ENCODE assay signal across 13 cellular contexts in the genomic region with DNA sequence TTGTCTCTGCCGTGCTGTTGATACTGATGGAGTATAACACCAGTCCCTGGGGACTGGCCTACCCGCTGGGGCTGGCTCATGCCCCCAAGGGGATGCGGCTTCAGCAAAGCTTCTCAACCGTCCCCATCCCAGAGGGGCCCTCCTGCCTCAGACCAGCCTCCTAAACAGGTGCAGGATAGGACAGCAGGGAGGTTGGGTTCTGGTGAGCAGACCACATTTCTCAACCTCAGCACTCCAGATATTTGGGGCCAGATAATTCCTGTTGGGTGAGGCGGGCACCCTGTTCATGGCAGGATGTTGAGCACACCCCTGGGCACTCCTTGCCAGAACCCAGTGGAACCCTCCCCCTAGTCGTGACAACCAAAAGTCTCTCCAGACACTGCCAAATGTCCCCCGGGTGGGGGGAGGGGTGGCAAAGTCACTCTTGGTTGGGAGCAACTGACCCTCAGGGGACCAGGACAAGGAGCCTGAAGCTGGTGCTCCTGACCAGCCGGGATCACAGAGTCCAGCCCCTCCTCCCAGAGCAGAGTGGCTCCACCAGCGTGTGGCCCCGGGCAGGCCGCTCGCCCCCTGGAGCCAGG.
A peak's percentile ranks its signal among the peaks of the same experiment; 100 is the strongest.
DNase-seq lines count a peak whose midpoint lies in the region; ATAC-seq lines count a peak whose summit lies in the region.
"Had no signal": no experiment of that assay in that cellular context is flagged by ENCODE, and none has a peak within 500 bp of the region (broad histone marks: within the 10 kb centered on the region; RNA-seq: fewer than 3 reads in every experiment).

No MANE protein-coding gene starts in this region.

- peaks cover 4% of the 10 kb centered on the region for H3K27me3 Mint-ChIP-seq in activated naive CD8-positive, alpha-beta T cell
- peaks cover 7% of the 10 kb centered on the region for H3K27me3 Mint-ChIP-seq in activated naive CD8-positive, alpha-beta T cell treated with anti-CD3 and anti-CD28 coated beads for 36 hours
- H3K27me3 Mint-ChIP-seq in activated naive CD8-positive, alpha-beta T cell treated with anti-CD3 and anti-CD28 coated beads, Interleukin-2, amount 10 ng/mL, durations not matched to agents 7 days and 5 days: peaks cover 5% of the 10 kb centered on the region
- peaks cover 7% of the 10 kb centered on the region for H3K27me3 Mint-ChIP-seq in memory B cell

- no peaks in the 10 kb centered on the region for H3K9me3 Mint-ChIP-seq in activated naive CD8-positive, alpha-beta T cell (ENCODE audit: low read depth)
- no peaks in the 10 kb centered on the region for H3K9me3 Mint-ChIP-seq in activated naive CD8-positive, alpha-beta T cell treated with anti-CD3 and anti-CD28 coated beads for 36 hours
- H3K9me3 Mint-ChIP-seq in activated naive CD8-positive, alpha-beta T cell treated with anti-CD3 and anti-CD28 coated beads, Interleukin-2, amount 10 ng/mL, durations not matched to agents 7 days and 5 days: no peaks in the 10 kb centered on the region
- peaks cover 2% of the 10 kb centered on the region for H3K9me3 Mint-ChIP-seq in memory B cell
- no peaks in the 10 kb centered on the region for H3K9me3 Mint-ChIP-seq in stimulated activated effector memory CD8-positive, alpha-beta T cell treated with anti-CD3 and anti-CD28 coated beads, Interleukin-12 subunit alpha, Interleukin-12 subunit beta, amount 100 ng/mL, for 72 hours
- H3K9me3 Mint-ChIP-seq: neural progenitor cell had no signal

- no peak overlapping the region for H3K27ac Mint-ChIP-seq in activated naive CD8-positive, alpha-beta T cell
- H3K27ac Mint-ChIP-seq in activated naive CD8-positive, alpha-beta T cell treated with anti-CD3 and anti-CD28 coated beads for 36 hours: no peak overlapping the region
- no peak overlapping the region for H3K27ac Mint-ChIP-seq in activated naive CD8-positive, alpha-beta T cell treated with anti-CD3 and anti-CD28 coated beads, Interleukin-2, amount 10 ng/mL, durations not matched to agents 7 days and 5 days
- H3K27ac Mint-ChIP-seq in memory B cell: no peak overlapping the region
- no peak overlapping the region for H3K27ac Mint-ChIP-seq in stimulated activated effector memory CD8-positive, alpha-beta T cell treated with anti-CD3 and anti-CD28 coated beads, Interleukin-12 subunit alpha, Interleukin-12 subunit beta, amount 100 ng/mL, for 72 hours
- H3K27ac Mint-ChIP-seq: activated CD8-positive, alpha-beta T cell treated with anti-CD3 and anti-CD28 coated beads, Interleukin-2, amount 10 ng/mL, durations not matched to agents 7 days and 5 days; neural progenitor cell had no signal

- peak overlapping the region; percentile 52 for H3K4me3 Mint-ChIP-seq in activated naive CD8-positive, alpha-beta T cell
- no peak overlapping the region for H3K4me3 Mint-ChIP-seq in activated naive CD8-positive, alpha-beta T cell treated with anti-CD3 and anti-CD28 coated beads for 36 hours
- no peak overlapping the region for H3K4me3 Mint-ChIP-seq in activated naive CD8-positive, alpha-beta T cell treated with anti-CD3 and anti-CD28 coated beads, Interleukin-2, amount 10 ng/mL, durations not matched to agents 7 days and 5 days
- peak overlapping the region; percentile 43 for H3K4me3 Mint-ChIP-seq in memory B cell
- peak overlapping the region; percentile 45 for H3K4me3 Mint-ChIP-seq in stimulated activated effector memory CD8-positive, alpha-beta T cell treated with anti-CD3 and anti-CD28 coated beads, Interleukin-12 subunit alpha, Interleukin-12 subunit beta, amount 100 ng/mL, for 72 hours
- H3K4me3 Mint-ChIP-seq: activated CD8-positive, alpha-beta T cell treated with anti-CD3 and anti-CD28 coated beads, Interleukin-2, amount 10 ng/mL, durations not matched to agents 7 days and 5 days; neural progenitor cell had no signal

- POLR2A ChIA-PET in activated naive CD8-positive, alpha-beta T cell treated with anti-CD3 and anti-CD28 coated beads, Interleukin-2, amount 10 ng/mL, durations not matched to agents 7 days and 5 days (lab: Charles Lee): no interaction called here

- DNase-seq in activated naive CD8-positive, alpha-beta T cell treated with anti-CD3 and anti-CD28 coated beads for 36 hours: no peak
- DNase-seq in activated naive CD8-positive, alpha-beta T cell treated with anti-CD3 and anti-CD28 coated beads, Interleukin-2, amount 10 ng/mL, durations not matched to agents 7 days and 5 days: peak; percentile 25
- DNase-seq in memory B cell (ENCODE audit: low spot score in 2 of 2) (no peak), DMS114 treated with DMSO at 0.1 percent for 48 hours (lab: John Stamatoyannopoulos, UW; ENCODE audit: unreplicated experiment) (no peak), T-helper 1 cell (no peak)
- no peak for DNase-seq in stimulated activated effector memory CD8-positive, alpha-beta T cell treated with anti-CD3 and anti-CD28 coated beads, Interleukin-12 subunit alpha, Interleukin-12 subunit beta, amount 100 ng/mL, for 72 hours (ENCODE audit: low spot score in 2 of 2)
- DNase-seq in stimulated activated CD4-positive, alpha-beta T cell treated with anti-CD3 and anti-CD28 coated beads, Interleukin-1b, Interleukin-23, amount 100 ng/mL, for 48 hours: no peak
- DNase-seq: activated CD8-positive, alpha-beta T cell treated with anti-CD3 and anti-CD28 coated beads, Interleukin-2, amount 10 ng/mL, durations not matched to agents 7 days and 5 days; COR-L47; NCI-H1436; SW 1271 had no signal

- peaks cover 5% of the 10 kb centered on the region for H3K4me1 Mint-ChIP-seq in activated naive CD8-positive, alpha-beta T cell (ENCODE audit: low read depth)
- H3K4me1 Mint-ChIP-seq in activated naive CD8-positive, alpha-beta T cell treated with anti-CD3 and anti-CD28 coated beads for 36 hours: peaks cover 3% of the 10 kb centered on the region
- no peaks in the 10 kb centered on the region for H3K4me1 Mint-ChIP-seq in activated naive CD8-positive, alpha-beta T cell treated with anti-CD3 and anti-CD28 coated beads, Interleukin-2, amount 10 ng/mL, durations not matched to agents 7 days and 5 days
- peaks cover 3% of the 10 kb centered on the region for H3K4me1 Mint-ChIP-seq in memory B cell
- peaks cover 13% of the 10 kb centered on the region for H3K4me1 Mint-ChIP-seq in stimulated activated effector memory CD8-positive, alpha-beta T cell treated with anti-CD3 and anti-CD28 coated beads, Interleukin-12 subunit alpha, Interleukin-12 subunit beta, amount 100 ng/mL, for 72 hours
- H3K4me1 Mint-ChIP-seq: neural progenitor cell had no signal

- H3K36me3 Mint-ChIP-seq in activated naive CD8-positive, alpha-beta T cell: no peaks in the 10 kb centered on the region
- no peaks in the 10 kb centered on the region for H3K36me3 Mint-ChIP-seq in activated naive CD8-positive, alpha-beta T cell treated with anti-CD3 and anti-CD28 coated beads for 36 hours
- H3K36me3 Mint-ChIP-seq in activated naive CD8-positive, alpha-beta T cell treated with anti-CD3 and anti-CD28 coated beads, Interleukin-2, amount 10 ng/mL, durations not matched to agents 7 days and 5 days: no peaks in the 10 kb centered on the region
- no peaks in the 10 kb centered on the region for H3K36me3 Mint-ChIP-seq in memory B cell
- no peaks in the 10 kb centered on the region for H3K36me3 Mint-ChIP-seq in stimulated activated effector memory CD8-positive, alpha-beta T cell treated with anti-CD3 and anti-CD28 coated beads, Interleukin-12 subunit alpha, Interleukin-12 subunit beta, amount 100 ng/mL, for 72 hours
- H3K36me3 Mint-ChIP-seq: neural progenitor cell had no signal

- ATAC-seq in activated naive CD8-positive, alpha-beta T cell treated with anti-CD3 and anti-CD28 coated beads, Interleukin-2, amount 10 ng/mL, durations not matched to agents 7 days and 5 days (ENCODE audit: low read depth): no peak
- ATAC-seq in memory B cell (ENCODE audit: low read depth): no peak
- no peak for ATAC-seq in stimulated activated effector memory CD8-positive, alpha-beta T cell treated with anti-CD3 and anti-CD28 coated beads, Interleukin-12 subunit alpha, Interleukin-12 subunit beta, amount 100 ng/mL, for 72 hours

Comparison
In these comparisons a context has a peak if more than half of its experiments do, and no peak if none do; other contexts are left out.
1. H3K4me3 Mint-ChIP-seq: peak in activated naive CD8-positive, alpha-beta T cell (single experiment), memory B cell (single experiment) and stimulated activated effector memory CD8-positive, alpha-beta T cell treated with anti-CD3 and anti-CD28 coated beads, Interleukin-12 subunit alpha, Interleukin-12 subunit beta, amount 100 ng/mL, for 72 hours (single experiment); none in activated naive CD8-positive, alpha-beta T cell treated with anti-CD3 and anti-CD28 coated beads for 36 hours (single experiment) and activated naive CD8-positive, alpha-beta T cell treated with anti-CD3 and anti-CD28 coated beads, Interleukin-2, amount 10 ng/mL, durations not matched to agents 7 days and 5 days (single experiment).